22 cellular contexts compared by ENCODE assay signal in genomic region chr2:234910186-234910679, GRCh38. TPM values are rescaled to one million over a fixed set of nuclear protein-coding genes. Genes with fewer than 3 reads are reported as not detected.
"Had no signal": no experiment of that assay in that cellular context is flagged by ENCODE, and none has a peak within 500 bp of the region (broad histone marks: within the 10 kb centered on the region; RNA-seq: fewer than 3 reads in every experiment).

No MANE protein-coding gene starts in this region.

- H3K9me3 Mint-ChIP-seq: activated CD4-positive, alpha-beta memory T cell treated with anti-CD3 and anti-CD28 coated beads for 36 hours; activated CD4-positive, alpha-beta T cell treated with anti-CD3 and anti-CD28 coated beads, Interleukin-2, amount 10 ng/mL, durations not matched to agents 24 days and 14 days; activated T-cell treated with anti-CD3 and anti-CD28 coated beads, Interleukin-2, amount 50 U/mL, for 4 hours; activated T-helper 17 cell treated with anti-CD3 and anti-CD28 coated beads, Interleukin-2, amount 50 U/mL, for 72 hours; endodermal cell; natural killer cell; neural progenitor cell; T-helper 1 cell treated with Interleukin-12 subunit alpha and Interleukin-12 subunit beta and Interleukin-4 antibody, amounts not matched to agents 30 μg/mL and 1 μg/mL, for 36 hours had no signal

- H3K36me3 Mint-ChIP-seq: activated CD4-positive, alpha-beta memory T cell treated with anti-CD3 and anti-CD28 coated beads for 36 hours; natural killer cell; neural progenitor cell had no signal

- H3K27ac Mint-ChIP-seq: activated CD4-positive, alpha-beta memory T cell treated with anti-CD3 and anti-CD28 coated beads for 36 hours; activated CD4-positive, alpha-beta T cell treated with anti-CD3 and anti-CD28 coated beads, Interleukin-2, amount 10 ng/mL, durations not matched to agents 24 days and 14 days; activated T-helper 17 cell treated with anti-CD3 and anti-CD28 coated beads, Interleukin-2, amount 50 U/mL, for 72 hours; endodermal cell; natural killer cell; neural progenitor cell; T-helper 1 cell treated with Interleukin-12 subunit alpha and Interleukin-12 subunit beta and Interleukin-4 antibody, amounts not matched to agents 30 μg/mL and 1 μg/mL, for 36 hours had no signal

- DNase-seq: activated CD4-positive, alpha-beta memory T cell treated with anti-CD3 and anti-CD28 coated beads for 36 hours; activated CD4-positive, alpha-beta T cell treated with anti-CD3 and anti-CD28 coated beads, Interleukin-2, amount 10 ng/mL, durations not matched to agents 24 days and 14 days; activated gamma-delta T cell treated with Interleukin-2 at 50 U/mL for 16 hours; activated naive CD4-positive, alpha-beta T cell treated with anti-CD3 and anti-CD28 coated beads, Interleukin-2, amount 50 U/mL, for 16 hours; activated T-cell treated with anti-CD3 and anti-CD28 coated beads, Interleukin-2, amount 50 U/mL, for 4 hours; central memory CD4-positive, alpha-beta T cell; endodermal cell; foreskin fibroblast; heart left ventricle; kidney glomerular epithelial cell; left lung; lower lobe of right lung; mesenchymal stem cell; natural killer cell; stomach; T-helper 9 cell; thyroid gland; upper lobe of left lung had no signal

- H3K4me1 Mint-ChIP-seq: activated T-helper 17 cell treated with anti-CD3 and anti-CD28 coated beads, Interleukin-2, amount 50 U/mL, for 72 hours had no signal

- H3K4me3 Mint-ChIP-seq: activated CD4-positive, alpha-beta memory T cell treated with anti-CD3 and anti-CD28 coated beads for 36 hours; activated CD4-positive, alpha-beta T cell treated with anti-CD3 and anti-CD28 coated beads, Interleukin-2, amount 10 ng/mL, durations not matched to agents 24 days and 14 days; activated T-cell treated with anti-CD3 and anti-CD28 coated beads, Interleukin-2, amount 50 U/mL, for 4 hours; activated T-helper 17 cell treated with anti-CD3 and anti-CD28 coated beads, Interleukin-2, amount 50 U/mL, for 72 hours; endodermal cell; natural killer cell; neural progenitor cell; T-helper 1 cell treated with Interleukin-12 subunit alpha and Interleukin-12 subunit beta and Interleukin-4 antibody, amounts not matched to agents 30 μg/mL and 1 μg/mL, for 36 hours had no signal

- ATAC-seq: activated T-cell treated with anti-CD3 and anti-CD28 coated beads, Interleukin-2, amount 50 U/mL, for 4 hours; activated T-helper 17 cell treated with anti-CD3 and anti-CD28 coated beads, Interleukin-2, amount 50 U/mL, for 72 hours; esophagus mucosa; left lung; lower lobe of right lung had no signal

RNA-seq across cellular contexts. Expression of gene SH3BP4, which starts 41.6 kb away (rescaled TPM):
- total RNA-seq: activated T-helper 17 cell treated with anti-CD3 and anti-CD28 coated beads, Interleukin-2, amount 50 U/mL, for 72 hours had no signal
